In the genomic region with DNA sequence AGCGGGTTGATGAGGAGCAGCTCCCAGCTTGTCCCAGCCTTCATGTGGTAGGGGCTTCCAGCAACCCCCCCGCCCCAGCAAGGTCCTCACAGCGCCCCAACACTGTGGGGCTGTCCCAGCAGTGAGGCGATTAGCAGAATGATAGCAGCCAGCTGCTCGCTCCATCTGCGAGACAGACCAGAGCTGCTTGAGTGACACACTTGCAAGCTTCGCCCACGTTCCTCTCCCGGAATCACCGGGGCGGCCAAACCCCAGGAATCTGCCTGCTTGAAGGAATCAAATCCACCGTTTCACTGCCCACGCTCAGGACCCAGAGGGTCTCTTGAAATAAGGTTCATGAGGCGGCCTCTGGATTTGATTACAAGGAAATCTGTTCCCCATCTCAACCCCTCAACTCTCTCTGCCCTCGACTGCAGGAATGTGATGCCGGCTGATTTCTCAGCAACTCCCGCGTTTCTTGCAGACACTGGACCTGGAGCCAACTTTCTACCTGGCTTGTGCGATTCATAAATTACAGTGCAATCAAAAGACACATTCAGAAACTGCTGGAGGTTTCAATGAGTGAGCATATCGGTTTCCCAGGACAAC, we compare ENCODE assay signal across 18 cellular contexts.
DNase-seq lines count a peak whose midpoint lies in the region; ATAC-seq and TF ChIP-seq lines count a peak whose summit lies in the region.
"Had no signal": no experiment of that assay in that cellular context is flagged by ENCODE, and none has a peak within 500 bp of the region (broad histone marks: within the 10 kb centered on the region; RNA-seq: fewer than 3 reads in every experiment).

No MANE protein-coding gene starts in this region.

- intact Hi-C loops in heart left ventricle (cut with DNase I) = no loop called here
- intact Hi-C loops in Right ventricle myocardium superior (cut with DNase I) = no loop called here

- peaks cover 0 to 10% (median 0%) of the 10 kb centered on the region in 9 donors for H3K27me3 ChIP-seq in heart left ventricle
- H3K27me3 ChIP-seq: adrenal gland, vagina had no signal

- TF ChIP-seq CTCF in heart left ventricle (IDR thresholded peaks at IDR 0.05) = no peak
- TF ChIP-seq CTCF in mesothelial cell of epicardium (IDR thresholded peaks at IDR 0.05; ENCODE audit: unreplicated experiment) = no peak
- TF ChIP-seq CTCF in type B pancreatic cell (conservative IDR thresholded peaks at IDR 0.05) = no peak

- H3K4me3 Mint-ChIP-seq in mesothelial cell of epicardium (no peak overlapping the region), type B pancreatic cell (peak overlapping the region; percentile 58)
- no peak overlapping the region for H3K4me3 Mint-ChIP-seq in activated naive CD8-positive, alpha-beta T cell treated with anti-CD3 and anti-CD28 coated beads, Interleukin-2, amount 50 U/mL, for 24 hours
- H3K4me3 Mint-ChIP-seq: activated T-cell treated with anti-CD3 and anti-CD28 coated beads, Interleukin-2, amount 50 U/mL, for 24 hours; IgD-negative memory B cell had no signal

- peak overlapping the region; percentile 31 for H3K27ac Mint-ChIP-seq in mesothelial cell of epicardium
- peak overlapping the region; percentile 28 for H3K27ac Mint-ChIP-seq in type B pancreatic cell
- no peak overlapping the region for H3K27ac Mint-ChIP-seq in activated naive CD8-positive, alpha-beta T cell treated with anti-CD3 and anti-CD28 coated beads, Interleukin-2, amount 50 U/mL, for 24 hours
- H3K27ac Mint-ChIP-seq: activated T-cell treated with anti-CD3 and anti-CD28 coated beads, Interleukin-2, amount 50 U/mL, for 24 hours; IgD-negative memory B cell had no signal

- no peaks in the 10 kb centered on the region for H3K36me3 Mint-ChIP-seq in mesothelial cell of epicardium
- H3K36me3 Mint-ChIP-seq in type B pancreatic cell = no peaks in the 10 kb centered on the region
- no peaks in the 10 kb centered on the region for H3K36me3 Mint-ChIP-seq in activated naive CD8-positive, alpha-beta T cell treated with anti-CD3 and anti-CD28 coated beads, Interleukin-2, amount 50 U/mL, for 24 hours (ENCODE audit: low read depth)
- H3K36me3 Mint-ChIP-seq: IgD-negative memory B cell had no signal

- H3K9me3 Mint-ChIP-seq in mesothelial cell of epicardium = no peaks in the 10 kb centered on the region
- H3K9me3 Mint-ChIP-seq in type B pancreatic cell = no peaks in the 10 kb centered on the region
- H3K9me3 Mint-ChIP-seq in activated naive CD8-positive, alpha-beta T cell treated with anti-CD3 and anti-CD28 coated beads, Interleukin-2, amount 50 U/mL, for 24 hours = no peaks in the 10 kb centered on the region
- H3K9me3 Mint-ChIP-seq: activated T-cell treated with anti-CD3 and anti-CD28 coated beads, Interleukin-2, amount 50 U/mL, for 24 hours; IgD-negative memory B cell had no signal

- H3K4me1 ChIP-seq in heart left ventricle = no peaks in the 10 kb centered on the region
- H3K4me1 ChIP-seq: adrenal gland, vagina had no signal

- H3K27ac ChIP-seq in heart left ventricle = no peak overlapping the region
- H3K27ac ChIP-seq: adrenal gland, hepatocyte, vagina had no signal

- 59 to 66% (median 64%) methylated on average over 20 of the region's 20 CpGs for WGBS in heart left ventricle, 4 donors

- H3K27me3 Mint-ChIP-seq in mesothelial cell of epicardium (ENCODE audit: low read depth) (no peaks in the 10 kb centered on the region), type B pancreatic cell (peaks cover 50% of the 10 kb centered on the region)
- peaks cover 13% of the 10 kb centered on the region for H3K27me3 Mint-ChIP-seq in activated naive CD8-positive, alpha-beta T cell treated with anti-CD3 and anti-CD28 coated beads, Interleukin-2, amount 50 U/mL, for 24 hours

- peak in 2 of 4 donors; percentile 23 to 70 for ATAC-seq in heart left ventricle
- no peak for ATAC-seq in Right ventricle myocardium superior (ENCODE audit: poor library complexity)
- ATAC-seq in activated naive CD8-positive, alpha-beta T cell treated with anti-CD3 and anti-CD28 coated beads, Interleukin-2, amount 50 U/mL, for 24 hours = no peak
- ATAC-seq in HG02884 (IDR thresholded peaks at IDR 0.05; ENCODE audit: unreplicated experiment) = no peak

- H3K4me3 ChIP-seq in heart left ventricle = peak overlapping the region in 2 of 12 donors; percentile 1 to 6
- H3K4me3 ChIP-seq: adrenal gland, hepatocyte, vagina had no signal

- H3K36me3 ChIP-seq in heart left ventricle = no peaks in the 10 kb centered on the region
- H3K36me3 ChIP-seq: adrenal gland, vagina had no signal

- no peak for TF ChIP-seq POLR2A in heart left ventricle (IDR thresholded peaks at IDR 0.05)

- H3K9me3 ChIP-seq in heart left ventricle = no peaks in the 10 kb centered on the region
- H3K9me3 ChIP-seq: adrenal gland, vagina had no signal

- peaks cover 63% of the 10 kb centered on the region for H3K4me1 Mint-ChIP-seq in mesothelial cell of epicardium
- H3K4me1 Mint-ChIP-seq in type B pancreatic cell (ENCODE audit: unreplicated experiment) = peaks cover 50% of the 10 kb centered on the region
- H3K4me1 Mint-ChIP-seq in activated naive CD8-positive, alpha-beta T cell treated with anti-CD3 and anti-CD28 coated beads, Interleukin-2, amount 50 U/mL, for 24 hours = peaks cover 5% of the 10 kb centered on the region
- H3K4me1 Mint-ChIP-seq: IgD-negative memory B cell had no signal

- DNase-seq in heart left ventricle (peak in 4 of 5 donors; percentile 29 to 61 (median 56)), Right ventricle myocardium superior (no peak), cerebellum (ENCODE audit: low spot score) (peak; percentile 11), mesothelial cell of epicardium (ENCODE audit: low spot score in 2 of 2, unreplicated experiment in 2 of 2) (no peak), type B pancreatic cell (ENCODE audit: extremely low spot score, unreplicated experiment) (no peak), medulla oblongata (ENCODE audit: extremely low spot score) (no peak)
- DNase-seq in activated naive CD8-positive, alpha-beta T cell treated with anti-CD3 and anti-CD28 coated beads, Interleukin-2, amount 50 U/mL, for 24 hours = no peak
- DNase-seq: activated T-cell treated with anti-CD3 and anti-CD28 coated beads, Interleukin-2, amount 50 U/mL, for 24 hours; adrenal gland; cortex of kidney; left cardiac atrium; NCI-H1048; NCI-H2171 treated with DMSO at 0.1 percent for 48 hours; T1000 had no signal

Comparison
In these comparisons a context has a peak if more than half of its experiments do, and no peak if none do; other contexts are left out.
1. DNase-seq: peak in heart left ventricle (4 of 5) and cerebellum (single experiment); none in Right ventricle myocardium superior (single experiment), mesothelial cell of epicardium (0 of 2), type B pancreatic cell (single experiment), activated naive CD8-positive, alpha-beta T cell treated with anti-CD3 and anti-CD28 coated beads, Interleukin-2, amount 50 U/mL, for 24 hours (single experiment) and medulla oblongata (single experiment).